ENCODE assay signal across 26 cellular contexts in the genomic region with DNA sequence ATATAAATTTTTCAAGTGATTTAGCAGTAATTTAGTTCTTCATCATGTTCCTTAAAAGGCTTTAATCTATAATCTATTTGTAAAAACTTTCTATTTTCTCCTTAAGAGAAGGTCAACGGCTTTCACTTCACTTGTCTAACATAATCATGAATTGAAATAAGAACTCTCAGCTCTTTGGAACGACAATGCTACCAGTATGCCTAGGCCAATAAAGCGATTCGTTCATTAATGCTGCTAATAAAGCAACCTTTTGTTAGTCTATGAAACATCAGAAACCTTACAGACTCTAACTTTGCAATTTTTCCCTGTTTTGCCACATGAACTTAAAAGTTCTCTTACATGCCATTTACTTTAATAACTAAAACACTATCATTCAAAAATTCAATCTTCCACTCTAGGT. TPM values are rescaled to one million over a fixed set of nuclear protein-coding genes. Genes with fewer than 3 reads are reported as not detected.
DNase-seq lines count a peak whose midpoint lies in the region; ATAC-seq and TF ChIP-seq lines count a peak whose summit lies in the region.
"Had no signal": no experiment of that assay in that cellular context is flagged by ENCODE, and none has a peak within 500 bp of the region (broad histone marks: within the 10 kb centered on the region; RNA-seq: fewer than 3 reads in every experiment).

No MANE protein-coding gene starts in this region.

- no peaks in the 10 kb centered on the region for H3K36me3 ChIP-seq in OCI-LY3 (replicated peaks; ENCODE audit: low read depth, low read length)
- H3K36me3 ChIP-seq: SJCRH30 had no signal

- H3K4me1 ChIP-seq in OCI-LY3 (ENCODE audit: low read length) = peaks cover 61% of the 10 kb centered on the region
- H3K4me1 ChIP-seq: SJCRH30 had no signal

- CTCF ChIA-PET in T-cell (lab: Charles Lee) = interaction anchor here (0.5 to 1.3 kb wide), 2 partner anchors 8 to 9 kb away, joined by 3 read pairs; no protein-coding TSS in a partner anchor

- no peak for ATAC-seq in GM21515 (IDR thresholded peaks at IDR 0.05; ENCODE audit: unreplicated experiment)
- no peak for ATAC-seq in T-helper 17 cell
- ATAC-seq in T-cell (replicated peaks in 1 of 4) = no peak
- ATAC-seq: HCT116, PC-3, Right ventricle myocardium inferior had no signal

- TF ChIP-seq CTCF in OCI-LY3 (IDR thresholded peaks at IDR 0.05; ENCODE audit: low read depth, low read length) = no peak

- H3K9me3 ChIP-seq in OCI-LY3 (ENCODE audit: insufficient read depth, low read length) = no peaks in the 10 kb centered on the region
- H3K9me3 ChIP-seq in T-helper 17 cell (ENCODE audit: control insufficient read depth, low read length, poor library complexity, severe bottlenecking) = no peaks in the 10 kb centered on the region
- H3K9me3 ChIP-seq: SJCRH30 had no signal

- H3K27ac ChIP-seq in OCI-LY3 (ENCODE audit: low read length) = no peak overlapping the region
- H3K27ac ChIP-seq: C4-2B, HL-60, SJCRH30 had no signal

- H4K20me1 ChIP-seq in OCI-LY3 (ENCODE audit: insufficient read depth, low read length) = peaks cover 83% of the 10 kb centered on the region

- DNase-seq in COLO829 (ENCODE audit: low spot score) (peak; percentile 70), midbrain (lab: John Stamatoyannopoulos, UW) (peak; percentile 24), superior temporal gyrus (ENCODE audit: extremely low spot score) (peak; percentile 58), T-helper 17 cell (no peak), T-cell (no peak)
- DNase-seq: Calu3; CD8-positive, alpha-beta memory T cell; DMS79 treated with DMSO at 0.1 percent for 48 hours; GF-D8; NCI-H1092; NCI-H1417 treated with DMSO at 0.1 percent for 48 hours; NCI-H1694 treated with DMSO at 0.1 percent for 48 hours; NCI-H2081; NCI-H2171; NCI-H226; NCI-H510A; NCI-H748 treated with DMSO at 0.1 percent for 48 hours; PC-3; SJCRH30 had no signal

- H3K4me2 ChIP-seq in OCI-LY3 (ENCODE audit: low read length) = peak overlapping the region; percentile 16

- H3K27ac Mint-ChIP-seq in T-helper 17 cell (no peak overlapping the region), T-cell (no peak overlapping the region)
- H3K27ac Mint-ChIP-seq: B cell; CD8-positive, alpha-beta memory T cell had no signal

- H3K9ac ChIP-seq in OCI-LY3 (ENCODE audit: low read length) = no peak overlapping the region

- H3K79me2 ChIP-seq in OCI-LY3 (ENCODE audit: low read length) = peaks cover 100% of the 10 kb centered on the region

- no peak overlapping the region for H3K4me3 ChIP-seq in OCI-LY3 (ENCODE audit: low read length)
- H3K4me3 ChIP-seq: SJCRH30 had no signal

- peaks cover 4% of the 10 kb centered on the region for H3K36me3 Mint-ChIP-seq in T-helper 17 cell (ENCODE audit: low read depth)
- H3K36me3 Mint-ChIP-seq in T-cell = peaks cover 17% of the 10 kb centered on the region

- H3K27me3 ChIP-seq in OCI-LY3 (ENCODE audit: low read depth, low read length) = no peaks in the 10 kb centered on the region
- H3K27me3 ChIP-seq: SJCRH30 had no signal

- H2AFZ ChIP-seq in OCI-LY3 (ENCODE audit: low read depth, low read length) = no peak overlapping the region

- H3K27me3 Mint-ChIP-seq in T-helper 17 cell (no peaks in the 10 kb centered on the region), T-cell (no peaks in the 10 kb centered on the region)
- H3K27me3 Mint-ChIP-seq: B cell; CD8-positive, alpha-beta memory T cell had no signal

- H3K4me1 Mint-ChIP-seq in T-helper 17 cell (peaks cover 30% of the 10 kb centered on the region), T-cell (peaks cover 54 to 64% (median 63%) of the 10 kb centered on the region in 3 donors)

- H3K4me3 Mint-ChIP-seq in T-helper 17 cell = no peak overlapping the region
- no peak overlapping the region for H3K4me3 Mint-ChIP-seq in T-cell
- H3K4me3 Mint-ChIP-seq: B cell had no signal

- H3K9me3 Mint-ChIP-seq in T-cell = no peaks in the 10 kb centered on the region
- H3K9me3 Mint-ChIP-seq: CD8-positive, alpha-beta memory T cell had no signal

- POLR2A ChIA-PET in T-cell (lab: Charles Lee) = interaction anchor here in 1 of 2 donors (0.6 kb wide), 1 partner anchor 1145 kb away, joined by 3 read pairs; no protein-coding TSS in a partner anchor

RNA-seq across cellular contexts. Expression of a gene that starts 47.6 kb away (rescaled TPM):
- total RNA-seq in T-helper 17 cell (100 to 1,000 TPM; 102 to 125 TPM), T-cell (100 to 1,000 TPM in 2 of 5 donors, 10 to 100 TPM in 3; 91.9 to 131 (median 96.0) TPM)

Comparison
In these comparisons a context has a peak if more than half of its experiments do, and no peak if none do; other contexts are left out.
1. DNase-seq: peak in COLO829 (single experiment), midbrain (single experiment) and superior temporal gyrus (single experiment); none in T-helper 17 cell (0 of 3) and T-cell (0 of 34).